ENCODE assay signal across 1 cellular context in the genomic region with DNA sequence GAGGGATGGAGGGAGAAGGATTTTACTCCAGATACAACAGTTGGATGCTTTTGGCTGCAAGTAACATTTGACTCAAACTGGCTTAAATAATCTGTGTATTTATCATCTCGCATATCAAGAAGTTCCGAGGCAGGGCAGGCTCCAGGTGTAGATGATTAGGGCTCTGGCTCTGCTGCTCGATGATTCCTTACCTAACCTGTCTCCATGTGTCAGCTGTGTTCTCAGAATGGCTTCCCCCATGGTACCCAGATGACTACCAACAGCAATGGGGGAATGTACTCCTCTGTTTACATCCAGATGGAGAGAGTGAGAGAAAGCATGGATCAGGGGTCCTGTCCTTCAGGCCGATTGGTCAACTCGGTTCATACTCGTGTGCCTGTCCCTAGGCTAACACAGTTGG.
TF ChIP-seq lines count a peak whose summit lies in the region.

No MANE protein-coding gene starts in this region.

TF ChIP-seq in IMR-90, 13 proteins besides CTCF, POLR2A, EP300 and RAD21 (continued from another document):
- TF ChIP-seq, protein P1, sequence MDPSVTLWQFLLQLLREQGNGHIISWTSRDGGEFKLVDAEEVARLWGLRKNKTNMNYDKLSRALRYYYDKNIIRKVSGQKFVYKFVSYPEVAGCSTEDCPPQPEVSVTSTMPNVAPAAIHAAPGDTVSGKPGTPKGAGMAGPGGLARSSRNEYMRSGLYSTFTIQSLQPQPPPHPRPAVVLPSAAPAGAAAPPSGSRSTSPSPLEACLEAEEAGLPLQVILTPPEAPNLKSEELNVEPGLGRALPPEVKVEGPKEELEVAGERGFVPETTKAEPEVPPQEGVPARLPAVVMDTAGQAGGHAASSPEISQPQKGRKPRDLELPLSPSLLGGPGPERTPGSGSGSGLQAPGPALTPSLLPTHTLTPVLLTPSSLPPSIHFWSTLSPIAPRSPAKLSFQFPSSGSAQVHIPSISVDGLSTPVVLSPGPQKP (IDR thresholded peaks at IDR 0.05; ENCODE audit: borderline replicate concordance, low read depth, low read length), result no peak
- TF ChIP-seq, protein P2, sequence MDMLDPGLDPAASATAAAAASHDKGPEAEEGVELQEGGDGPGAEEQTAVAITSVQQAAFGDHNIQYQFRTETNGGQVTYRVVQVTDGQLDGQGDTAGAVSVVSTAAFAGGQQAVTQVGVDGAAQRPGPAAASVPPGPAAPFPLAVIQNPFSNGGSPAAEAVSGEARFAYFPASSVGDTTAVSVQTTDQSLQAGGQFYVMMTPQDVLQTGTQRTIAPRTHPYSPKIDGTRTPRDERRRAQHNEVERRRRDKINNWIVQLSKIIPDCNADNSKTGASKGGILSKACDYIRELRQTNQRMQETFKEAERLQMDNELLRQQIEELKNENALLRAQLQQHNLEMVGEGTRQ (IDR thresholded peaks at IDR 0.05; ENCODE audit: low read depth, low read length), result no peak
- no peak for TF ChIP-seq RCOR1 (IDR thresholded peaks at IDR 0.05; ENCODE audit: insufficient replicate concordance, low read length)
- no peak for TF ChIP-seq MAFK (IDR thresholded peaks at IDR 0.05; ENCODE audit: low read depth, low read length)
- TF ChIP-seq CHD1 (IDR thresholded peaks at IDR 0.05; ENCODE audit: low read depth, low read length), result no peak
- TF ChIP-seq FOS (IDR thresholded peaks at IDR 0.05; ENCODE audit: low read depth, low read length), result no peak
